Comparison of ENCODE assay signal across 11 cellular contexts in genomic region chr1:151158751-151159251, GRCh38. TPM values are rescaled to one million over a fixed set of nuclear protein-coding genes. Genes with fewer than 3 reads are reported as not detected.
DNase-seq lines count a peak whose midpoint lies in the region; ATAC-seq and TF ChIP-seq lines count a peak whose summit lies in the region.
"Had no signal": no experiment of that assay in that cellular context is flagged by ENCODE, and none has a peak within 500 bp of the region (broad histone marks: within the 10 kb centered on the region; RNA-seq: fewer than 3 reads in every experiment).

No MANE protein-coding gene starts in this region.

- peak overlapping the region; percentile 99 for H3K4me3 Mint-ChIP-seq in CD4-positive, alpha-beta T cell
- H3K4me3 Mint-ChIP-seq in activated naive CD8-positive, alpha-beta T cell treated with anti-CD3 and anti-CD28 coated beads, Interleukin-2, amount 10 ng/mL, durations not matched to agents 7 days and 5 days, result peak overlapping the region; percentile 99

- no peaks in the 10 kb centered on the region for H3K9me3 ChIP-seq in CD4-positive, alpha-beta T cell (ENCODE audit: control insufficient read depth, low read length)
- no peaks in the 10 kb centered on the region for H3K9me3 ChIP-seq in KOPT-K1 (ENCODE audit: insufficient read depth, low read length, poor library complexity, severe bottlenecking)

- peaks cover 33% of the 10 kb centered on the region for H3K36me3 ChIP-seq in KOPT-K1 (ENCODE audit: insufficient read depth, low read length)

- H3K27me3 Mint-ChIP-seq in CD4-positive, alpha-beta T cell, result no peaks in the 10 kb centered on the region
- no peaks in the 10 kb centered on the region for H3K27me3 Mint-ChIP-seq in activated naive CD8-positive, alpha-beta T cell treated with anti-CD3 and anti-CD28 coated beads, Interleukin-2, amount 10 ng/mL, durations not matched to agents 7 days and 5 days

- H3K27me3 ChIP-seq in CD4-positive, alpha-beta T cell (ENCODE audit: control insufficient read depth, insufficient read depth, low read length), result no peaks in the 10 kb centered on the region

- peaks cover 64% of the 10 kb centered on the region for H3K36me3 Mint-ChIP-seq in CD4-positive, alpha-beta T cell (ENCODE audit: low read depth)
- H3K36me3 Mint-ChIP-seq in activated naive CD8-positive, alpha-beta T cell treated with anti-CD3 and anti-CD28 coated beads, Interleukin-2, amount 10 ng/mL, durations not matched to agents 7 days and 5 days, result peaks cover 34% of the 10 kb centered on the region

- peak overlapping the region; percentile 85 for H3K27ac Mint-ChIP-seq in CD4-positive, alpha-beta T cell
- peak overlapping the region; percentile 95 for H3K27ac Mint-ChIP-seq in activated naive CD8-positive, alpha-beta T cell treated with anti-CD3 and anti-CD28 coated beads, Interleukin-2, amount 10 ng/mL, durations not matched to agents 7 days and 5 days

- TF ChIP-seq CTCF in CD4-positive, alpha-beta T cell (IDR thresholded peaks at IDR 0.05), result no peak
- no peak for TF ChIP-seq CTCF in omental fat pad (IDR thresholded peaks at IDR 0.05)

- ATAC-seq in CD4-positive, alpha-beta T cell (ENCODE audit: poor library complexity), result no peak
- ATAC-seq in activated naive CD8-positive, alpha-beta T cell treated with anti-CD3 and anti-CD28 coated beads, Interleukin-2, amount 10 ng/mL, durations not matched to agents 7 days and 5 days (ENCODE audit: low read depth), result no peak
- ATAC-seq in omental fat pad (ENCODE audit: low FRiP score) (peak; percentile 28), HG02884 (IDR thresholded peaks at IDR 0.05; ENCODE audit: unreplicated experiment) (no peak), HG02870 (IDR thresholded peaks at IDR 0.05; ENCODE audit: unreplicated experiment) (no peak)
- ATAC-seq: left lobe of liver had no signal

- POLR2A ChIA-PET in CD4-positive, alpha-beta T cell (lab: Charles Lee), result interaction anchor here (0.7 to 4.3 kb wide), 10 partner anchors 8 to 123 kb away, joined by 3 to 64 read pairs (median 16); partner anchors contain the start of genes C1orf56, CDC42SE1, LYSMD1 and MLLT11
- POLR2A ChIA-PET in activated naive CD8-positive, alpha-beta T cell treated with anti-CD3 and anti-CD28 coated beads, Interleukin-2, amount 10 ng/mL, durations not matched to agents 7 days and 5 days (lab: Charles Lee), result interaction anchor here (0.6 to 3.6 kb wide), 2 partner anchors 31 to 97 kb away, joined by 4 to 28 read pairs; partner anchors contain the start of gene VPS72

- CTCF ChIA-PET in CD4-positive, alpha-beta T cell (lab: Charles Lee), result interaction anchor here (1.0 to 7.8 kb wide), 3 partner anchors 57 to 163 kb away, joined by 3 to 61 read pairs (median 49); no protein-coding TSS in a partner anchor

- no peak for DNase-seq in CD4-positive, alpha-beta T cell
- DNase-seq in activated naive CD8-positive, alpha-beta T cell treated with anti-CD3 and anti-CD28 coated beads, Interleukin-2, amount 10 ng/mL, durations not matched to agents 7 days and 5 days, result no peak
- DNase-seq in omental fat pad (ENCODE audit: low spot score), result no peak
- DNase-seq in nucleus accumbens (lab: John Stamatoyannopoulos, UW), result no peak
- no peak for DNase-seq in occipital lobe (lab: John Stamatoyannopoulos, UW)

- H3K9me3 Mint-ChIP-seq in CD4-positive, alpha-beta T cell, result no peaks in the 10 kb centered on the region
- H3K9me3 Mint-ChIP-seq in activated naive CD8-positive, alpha-beta T cell treated with anti-CD3 and anti-CD28 coated beads, Interleukin-2, amount 10 ng/mL, durations not matched to agents 7 days and 5 days, result no peaks in the 10 kb centered on the region

- intact Hi-C loops in CD4-positive, alpha-beta T cell (cut with DNase I, micrococcal nuclease), result loop anchor here (5.0 to 10.0 kb wide), 3 partner anchors 152 to 694 kb away; partner anchors contain the start of genes ENSA (in 1 of the 2), MINDY1 (in 1 of the 2) and PRUNE1 (in 1 of the 2)

- peaks cover 73% of the 10 kb centered on the region for H3K4me1 Mint-ChIP-seq in CD4-positive, alpha-beta T cell (ENCODE audit: low read depth)
- H3K4me1 Mint-ChIP-seq in activated naive CD8-positive, alpha-beta T cell treated with anti-CD3 and anti-CD28 coated beads, Interleukin-2, amount 10 ng/mL, durations not matched to agents 7 days and 5 days, result peaks cover 56% of the 10 kb centered on the region

- peak overlapping the region; percentile 29 for H3K27ac ChIP-seq in CD4-positive, alpha-beta T cell (ENCODE audit: low read depth, low read length)
- peak overlapping the region; percentile 11 for H3K27ac ChIP-seq in KOPT-K1 (ENCODE audit: low read depth, low read length, poor library complexity, severe bottlenecking)

RNA-seq across cellular contexts. Expression of gene TNFAIP8L2, which starts 2.4 kb away (rescaled TPM):
- under 1 TPM; 0.70 to 0.74 TPM for total RNA-seq in CD4-positive, alpha-beta T cell
- total RNA-seq in activated naive CD8-positive, alpha-beta T cell treated with anti-CD3 and anti-CD28 coated beads, Interleukin-2, amount 10 ng/mL, durations not matched to agents 7 days and 5 days, result 10 to 100 TPM; 21.2 to 23.7 TPM
- total RNA-seq in omental fat pad (10 to 100 TPM in 3 of 4 donors, 1 to 10 TPM in 1; 7.6 to 16.4 (median 13.0) TPM), occipital lobe (0.78 TPM)
- total RNA-seq: bronchial epithelial cell, fibroblast of villous mesenchyme had no signal

RNA-seq across cellular contexts. Expression of gene LYSMD1, which starts 6.9 kb away (rescaled TPM):
- under 1 TPM; 0.55 to 0.67 TPM for total RNA-seq in CD4-positive, alpha-beta T cell
- 1 to 10 TPM; 5.2 to 6.1 TPM for total RNA-seq in activated naive CD8-positive, alpha-beta T cell treated with anti-CD3 and anti-CD28 coated beads, Interleukin-2, amount 10 ng/mL, durations not matched to agents 7 days and 5 days
- total RNA-seq in omental fat pad (10 to 100 TPM in 2 of 4 donors, 1 to 10 TPM in 2; 4.1 to 11.0 (median 9.8) TPM), occipital lobe (16.4 TPM)

RNA-seq across cellular contexts. Expression of gene SCNM1, which starts 7.1 kb away (rescaled TPM):
- 10 to 100 TPM; 35.2 to 35.7 TPM for total RNA-seq in CD4-positive, alpha-beta T cell
- total RNA-seq in activated naive CD8-positive, alpha-beta T cell treated with anti-CD3 and anti-CD28 coated beads, Interleukin-2, amount 10 ng/mL, durations not matched to agents 7 days and 5 days, result 10 to 100 TPM; 64.5 to 66.6 TPM
- total RNA-seq in omental fat pad (10 to 100 TPM; 12.0 to 24.7 (median 20.7) TPM), occipital lobe (35.6 TPM)

RNA-seq across cellular contexts. Expression of gene SEMA6C, which starts 12.4 kb away (rescaled TPM):
- total RNA-seq in CD4-positive, alpha-beta T cell, result 1 to 10 TPM; 3.8 to 5.5 TPM
- total RNA-seq in activated naive CD8-positive, alpha-beta T cell treated with anti-CD3 and anti-CD28 coated beads, Interleukin-2, amount 10 ng/mL, durations not matched to agents 7 days and 5 days, result 1 to 10 TPM; 4.2 to 6.0 TPM
- total RNA-seq in omental fat pad (10 to 100 TPM in 1 of 4 donors, 1 to 10 TPM in 3; 2.6 to 25.5 (median 4.1) TPM), occipital lobe (18.6 TPM)

RNA-seq across cellular contexts. Expression of gene TMOD4, which starts 17.0 kb away (rescaled TPM):
- total RNA-seq in CD4-positive, alpha-beta T cell, result 1 to 10 TPM in 1 of 2 experiments, not detected in 1; 1.6 TPM
- total RNA-seq in activated naive CD8-positive, alpha-beta T cell treated with anti-CD3 and anti-CD28 coated beads, Interleukin-2, amount 10 ng/mL, durations not matched to agents 7 days and 5 days, result 1 to 10 TPM; 1.2 to 4.1 TPM
- 1 to 10 TPM in 1 of 4 donors, not detected in 3; 1.9 TPM for total RNA-seq in omental fat pad
- not detected for total RNA-seq in occipital lobe
- total RNA-seq: bronchial epithelial cell, fibroblast of villous mesenchyme had no signal
